ENCODE assay signal across 8 cellular contexts in genomic region chr19:41398042-41398403, GRCh38. TPM values are rescaled to one million over a fixed set of nuclear protein-coding genes. Genes with fewer than 3 reads are reported as not detected.
A peak's percentile ranks its signal among the peaks of the same experiment; 100 is the strongest.
DNase-seq lines count a peak whose midpoint lies in the region; TF ChIP-seq lines count a peak whose summit lies in the region.

No MANE protein-coding gene starts in this region.

- H3K9me3 ChIP-seq in suprapubic skin, result no peaks in the 10 kb centered on the region

- peak overlapping the region; percentile 99 for H3K27ac Mint-ChIP-seq in activated T-helper 2 cell treated with anti-CD3 and anti-CD28 coated beads, Interferon-gamma antibody, Interleukin-2, Interleukin-4, amounts not matched to agents 10 μg/mL and 5 μg/mL and 100 μg/mL, durations not matched to agents 14 hours and 24 hours and 36 hours
- H3K27ac Mint-ChIP-seq in immature natural killer cell, result peak overlapping the region; percentile 100

- TF ChIP-seq POLR2A in suprapubic skin (IDR thresholded peaks at IDR 0.05), result no peak

- H3K36me3 ChIP-seq in suprapubic skin, result peaks cover 2% of the 10 kb centered on the region

- no peaks in the 10 kb centered on the region for H3K27me3 ChIP-seq in suprapubic skin

- no peak for TF ChIP-seq EP300 in suprapubic skin (IDR thresholded peaks at IDR 0.05)

- peaks cover 26% of the 10 kb centered on the region for H3K4me1 Mint-ChIP-seq in activated T-helper 2 cell treated with anti-CD3 and anti-CD28 coated beads, Interferon-gamma antibody, Interleukin-2, Interleukin-4, amounts not matched to agents 10 μg/mL and 5 μg/mL and 100 μg/mL, durations not matched to agents 14 hours and 24 hours and 36 hours (ENCODE audit: low read depth)
- peaks cover 37 to 57% of the 10 kb centered on the region in 2 donors for H3K4me1 Mint-ChIP-seq in immature natural killer cell

- H3K36me3 Mint-ChIP-seq in activated T-helper 2 cell treated with anti-CD3 and anti-CD28 coated beads, Interferon-gamma antibody, Interleukin-2, Interleukin-4, amounts not matched to agents 10 μg/mL and 5 μg/mL and 100 μg/mL, durations not matched to agents 14 hours and 24 hours and 36 hours (ENCODE audit: low read depth), result peaks cover 15% of the 10 kb centered on the region
- H3K36me3 Mint-ChIP-seq in immature natural killer cell, result peaks cover 0 to 4% (median 0%) of the 10 kb centered on the region in 3 donors

- H3K27me3 Mint-ChIP-seq in activated T-helper 2 cell treated with anti-CD3 and anti-CD28 coated beads, Interferon-gamma antibody, Interleukin-2, Interleukin-4, amounts not matched to agents 10 μg/mL and 5 μg/mL and 100 μg/mL, durations not matched to agents 14 hours and 24 hours and 36 hours (ENCODE audit: low read depth), result no peaks in the 10 kb centered on the region
- peaks cover 0 to 11% (median 8%) of the 10 kb centered on the region in 3 donors for H3K27me3 Mint-ChIP-seq in immature natural killer cell (ENCODE audit: low read depth in 3 of 3)

- no peak for TF ChIP-seq CTCF in suprapubic skin (IDR thresholded peaks at IDR 0.05)

- intact Hi-C loops in activated T-helper 2 cell treated with anti-CD3 and anti-CD28 coated beads, Interferon-gamma antibody, Interleukin-2, Interleukin-4, amounts not matched to agents 10 μg/mL and 5 μg/mL and 100 μg/mL, durations not matched to agents 14 hours and 24 hours and 36 hours (cut with micrococcal nuclease), result no loop called here

- 0% methylated on average over 5 of the region's 5 CpGs for WGBS in suprapubic skin

- H3K4me3 Mint-ChIP-seq in activated T-helper 2 cell treated with anti-CD3 and anti-CD28 coated beads, Interferon-gamma antibody, Interleukin-2, Interleukin-4, amounts not matched to agents 10 μg/mL and 5 μg/mL and 100 μg/mL, durations not matched to agents 14 hours and 24 hours and 36 hours (ENCODE audit: low read depth), result peak overlapping the region; percentile 95
- H3K4me3 Mint-ChIP-seq in immature natural killer cell, result peak overlapping the region; percentile 95 to 99 (median 97)

- peak; percentile 49 for DNase-seq in NCI-H82 (lab: John Stamatoyannopoulos, UW)
- DNase-seq in NCI-H82 treated with DMSO at 0.1 percent for 48 hours (lab: John Stamatoyannopoulos, UW; ENCODE audit: unreplicated experiment), result no peak
- DNase-seq in activated T-helper 2 cell treated with anti-CD3 and anti-CD28 coated beads, Interferon-gamma antibody, Interleukin-2, Interleukin-4, amounts not matched to agents 10 μg/mL and 5 μg/mL and 100 μg/mL, durations not matched to agents 14 hours and 24 hours and 36 hours (ENCODE audit: low spot score), result no peak
- DNase-seq in immature natural killer cell, result no peak
- no peak for DNase-seq in suprapubic skin (ENCODE audit: low spot score in 2 of 2)
- DNase-seq in GDM1 (lab: John Stamatoyannopoulos, UW), result no peak
- no peak for DNase-seq in stimulated activated CD4-positive, alpha-beta T cell treated with anti-CD3 and anti-CD28 coated beads, Interleukin-12 subunit alpha, Interleukin-12 subunit beta, amount 100 ng/mL, for 4 hours
- DNase-seq in DMS114 treated with DMSO at 0.1 percent for 48 hours (lab: John Stamatoyannopoulos, UW; ENCODE audit: unreplicated experiment), result no peak

- peak overlapping the region; percentile 93 for H3K27ac ChIP-seq in suprapubic skin

- peaks cover 33% of the 10 kb centered on the region for H3K4me1 ChIP-seq in suprapubic skin

- H3K9me3 Mint-ChIP-seq in activated T-helper 2 cell treated with anti-CD3 and anti-CD28 coated beads, Interferon-gamma antibody, Interleukin-2, Interleukin-4, amounts not matched to agents 10 μg/mL and 5 μg/mL and 100 μg/mL, durations not matched to agents 14 hours and 24 hours and 36 hours, result no peaks in the 10 kb centered on the region
- no peaks in the 10 kb centered on the region for H3K9me3 Mint-ChIP-seq in immature natural killer cell

- peak overlapping the region; percentile 96 for H3K4me3 ChIP-seq in suprapubic skin

RNA-seq across cellular contexts. Expression of gene BCKDHA, which starts 0.4 kb away (rescaled TPM):
- total RNA-seq in activated T-helper 2 cell treated with anti-CD3 and anti-CD28 coated beads, Interferon-gamma antibody, Interleukin-2, Interleukin-4, amounts not matched to agents 10 μg/mL and 5 μg/mL and 100 μg/mL, durations not matched to agents 14 hours and 24 hours and 36 hours, result 18.9 and 20.5 TPM in 2 replicates
- polyA plus RNA-seq in immature natural killer cell, result 10 to 100 TPM; 70.8 to 76.9 (median 75.5) TPM
- total RNA-seq in suprapubic skin, result 100 to 1,000 TPM in 1 of 4 donors, 10 to 100 TPM in 3; 49.7 to 112 (median 76.2) TPM

RNA-seq across cellular contexts. Expression of gene EXOSC5, which starts 0.9 kb away (rescaled TPM):
- total RNA-seq in activated T-helper 2 cell treated with anti-CD3 and anti-CD28 coated beads, Interferon-gamma antibody, Interleukin-2, Interleukin-4, amounts not matched to agents 10 μg/mL and 5 μg/mL and 100 μg/mL, durations not matched to agents 14 hours and 24 hours and 36 hours, result 50.4 and 54.3 TPM in 2 replicates
- 10 to 100 TPM; 44.0 to 58.6 (median 50.3) TPM for polyA plus RNA-seq in immature natural killer cell
- total RNA-seq in suprapubic skin, result 10 to 100 TPM; 23.0 to 51.5 (median 31.9) TPM

RNA-seq across cellular contexts. Expression of gene TMEM91, which starts 21.7 kb away (rescaled TPM):
- 4.2 and 4.8 TPM in 2 replicates for total RNA-seq in activated T-helper 2 cell treated with anti-CD3 and anti-CD28 coated beads, Interferon-gamma antibody, Interleukin-2, Interleukin-4, amounts not matched to agents 10 μg/mL and 5 μg/mL and 100 μg/mL, durations not matched to agents 14 hours and 24 hours and 36 hours
- 1 to 10 TPM; 5.2 to 7.0 (median 6.1) TPM for polyA plus RNA-seq in immature natural killer cell
- 100 to 1,000 TPM in 2 of 4 donors, 10 to 100 TPM in 2; 29.6 to 109 (median 88.1) TPM for total RNA-seq in suprapubic skin

RNA-seq across cellular contexts. Expression of gene B3GNT8, which starts 29.2 kb away (rescaled TPM):
- total RNA-seq in activated T-helper 2 cell treated with anti-CD3 and anti-CD28 coated beads, Interferon-gamma antibody, Interleukin-2, Interleukin-4, amounts not matched to agents 10 μg/mL and 5 μg/mL and 100 μg/mL, durations not matched to agents 14 hours and 24 hours and 36 hours, result 0.96 and 0.97 TPM in 2 replicates
- 1 to 10 TPM in 1 of 3 donors, under 1 TPM in 1, not detected in 1; 0.23 to 1.3 TPM for polyA plus RNA-seq in immature natural killer cell
- 1 to 10 TPM; 4.7 to 9.6 (median 6.2) TPM for total RNA-seq in suprapubic skin

RNA-seq across cellular contexts. Expression of gene B9D2, which starts 34.1 kb away (rescaled TPM):
- 6.2 TPM in 2 replicates for total RNA-seq in activated T-helper 2 cell treated with anti-CD3 and anti-CD28 coated beads, Interferon-gamma antibody, Interleukin-2, Interleukin-4, amounts not matched to agents 10 μg/mL and 5 μg/mL and 100 μg/mL, durations not matched to agents 14 hours and 24 hours and 36 hours
- polyA plus RNA-seq in immature natural killer cell, result 10 to 100 TPM in 2 of 3 donors, 1 to 10 TPM in 1; 8.9 to 14.8 (median 14.7) TPM
- 1 to 10 TPM; 2.8 to 9.3 (median 4.8) TPM for total RNA-seq in suprapubic skin
